In genomic region chr19:47549341-47549768, GRCh38 we compare ENCODE assay signal across 20 cellular contexts. TPM values are rescaled to one million over a fixed set of nuclear protein-coding genes. Genes with fewer than 3 reads are reported as not detected.
DNase-seq lines count a peak whose midpoint lies in the region; FAIRE-seq and TF ChIP-seq lines count a peak whose summit lies in the region.
"Had no signal": no experiment of that assay in that cellular context is flagged by ENCODE, and none has a peak within 500 bp of the region (broad histone marks: within the 10 kb centered on the region; RNA-seq: fewer than 3 reads in every experiment).

No MANE protein-coding gene starts in this region.

- FAIRE-seq in H1 (lab: Jason Lieb, UNC): no peak
- FAIRE-seq: A204.1 had no signal

- no peak overlapping the region for H3K4ac ChIP-seq in H1 (replicated peaks; ENCODE audit: insufficient read length, low read depth, low read length)

- no peak overlapping the region for H3K23ac ChIP-seq in H1 (ENCODE audit: insufficient read length)

- H3K9ac ChIP-seq in H1 (replicated peaks in 1 of 4; ENCODE audit: extremely low read depth in 1 of 4, low read depth in 3 of 4, low read length in 3 of 4): no peak overlapping the region

- H3K4me1 ChIP-seq in H1 (replicated peaks in 1 of 4; ENCODE audit: control insufficient read depth in 3 of 4, insufficient read depth in 4 of 4, low read length in 3 of 4): peaks cover 0 to 4% (median 0%) of the 10 kb centered on the region in 4 experiments; a peak in 1 of 7 replicates
- peaks cover 0 to 13% (median 6%) of the 10 kb centered on the region in 6 donors for H3K4me1 ChIP-seq in spleen

- POLR2A ChIA-PET in H1 (lab: Charles Lee; ENCODE audit: partially characterized antibody): interaction anchor here (1.9 kb wide), 1 partner anchor 12 kb away, joined by 4 read pairs; no protein-coding TSS in a partner anchor

- H3K23me2 ChIP-seq in H1 (ENCODE audit: low read depth, low read length): no peaks in the 10 kb centered on the region

- H3K4me3 Mint-ChIP-seq in type B pancreatic cell (no peak overlapping the region), osteocyte (ENCODE audit: unreplicated experiment) (no peak overlapping the region)
- H3K4me3 Mint-ChIP-seq: T-cell had no signal

- no peak overlapping the region for H2BK5ac ChIP-seq in H1 (ENCODE audit: low read depth, low read length)

- no peak overlapping the region for H2BK120ac ChIP-seq in H1 (replicated peaks; ENCODE audit: low read depth, low read length)

- no peak overlapping the region for H3K4me2 ChIP-seq in H1 (ENCODE audit: insufficient read depth in 1 of 2, low read depth in 2 of 2, low read length in 2 of 2)

- H3K4me1 Mint-ChIP-seq in type B pancreatic cell (ENCODE audit: unreplicated experiment): no peaks in the 10 kb centered on the region
- H3K4me1 Mint-ChIP-seq in osteocyte (ENCODE audit: unreplicated experiment): no peaks in the 10 kb centered on the region

- no peak for TF ChIP-seq EP300 in H1 (IDR thresholded peaks at IDR 0.05; ENCODE audit: borderline replicate concordance in 1 of 2, low read depth in 2 of 2, low read length in 2 of 2)

- no peak overlapping the region for H3K18ac ChIP-seq in H1 (ENCODE audit: extremely low read depth, low read length)

- H3K9me3 ChIP-seq in H1 (ENCODE audit: insufficient read depth in 2 of 2, low read depth in 1 of 2, low read length in 1 of 2) (no peaks in the 10 kb centered on the region), spleen (no peaks in the 10 kb centered on the region)

- H2AFZ ChIP-seq in H1 (ENCODE audit: low read length): peak overlapping the region; percentile 70

- TF ChIP-seq POLR2A in H1 (IDR thresholded peaks at IDR 0.05; ENCODE audit: control extremely low read depth in 1 of 2, low read depth in 2 of 2, low read length in 2 of 2) (no peak), spleen (IDR thresholded peaks at IDR 0.05) (no peak)

- H2BK12ac ChIP-seq in H1 (ENCODE audit: low read depth, low read length): no peak overlapping the region

- WGBS in H1 (ENCODE audit: extremely low coverage in 1 of 2, insufficient coverage in 1 of 2, insufficient read length in 1 of 2, insufficient replicate concordance in 2 of 2, low coverage in 1 of 2, low lambda C conversion rate in 2 of 2, missing lambda C conversion rate in 1 of 2), 2 experiments: 85% methylated on average over 10 of the region's 10 CpGs; no CpG with 5 or more reads in 1 of the 2 experiments
- WGBS in spleen, 5 donors: 79 to 84% (median 81%) methylated on average over 10 of the region's 10 CpGs

- H3K79me1 ChIP-seq in H1 (ENCODE audit: low read depth, low read length): no peaks in the 10 kb centered on the region

- no peak overlapping the region for H2BK20ac ChIP-seq in H1 (ENCODE audit: low read length)

- H4K8ac ChIP-seq in H1 (ENCODE audit: extremely low read depth, insufficient read depth, low read length): no peak overlapping the region; the same call in 1 of the 2 replicates

- peak; percentile 27 for DNase-seq in NCI-H748 (lab: John Stamatoyannopoulos, UW; ENCODE audit: unreplicated experiment)
- no peak for DNase-seq in NCI-H748 treated with DMSO at 0.1 percent for 48 hours (lab: John Stamatoyannopoulos, UW)
- peak; percentile 62 for DNase-seq in NCI-H2029 (lab: John Stamatoyannopoulos, UW)
- DNase-seq in H1 (ENCODE audit: low read depth in 1 of 2, low spot score in 2 of 2): no peak
- DNase-seq in spleen: peak; percentile 44
- DNase-seq in type B pancreatic cell (ENCODE audit: extremely low spot score, unreplicated experiment): no peak
- DNase-seq in osteocyte (ENCODE audit: extremely low spot score, unreplicated experiment): no peak
- DNase-seq in kidney tubule cell (ENCODE audit: low spot score): no peak
- DNase-seq: C1 segment of cervical spinal cord, Karpas-422, MM.1S, NCI-H1105, NCI-H2171, OCI-M1, T-cell had no signal

- no peak overlapping the region for H3K56ac ChIP-seq in H1 (replicated peaks; ENCODE audit: insufficient read length, low read depth, low read length)

- H4K91ac ChIP-seq in H1 (replicated peaks; ENCODE audit: insufficient read length, low read length): no peak overlapping the region

- H3K27me3 Mint-ChIP-seq in type B pancreatic cell (peaks cover 3% of the 10 kb centered on the region), osteocyte (ENCODE audit: unreplicated experiment) (peaks cover 9% of the 10 kb centered on the region)

- TF ChIP-seq CTCF in H1 (IDR thresholded peaks at IDR 0.05; ENCODE audit: control extremely low read depth in 1 of 3, insufficient read depth in 1 of 3, low read depth in 1 of 3, low read length in 3 of 3) (no peak), spleen (IDR thresholded peaks at IDR 0.05 in 8 of 11, conservative IDR thresholded peaks at IDR 0.05 in 3 of 11) (no peak), type B pancreatic cell (conservative IDR thresholded peaks at IDR 0.05) (no peak), osteocyte (IDR thresholded peaks at IDR 0.05) (no peak)

- no peaks in the 10 kb centered on the region for H3K27me3 ChIP-seq in H1 (replicated peaks in 1 of 4; ENCODE audit: control insufficient read depth in 3 of 4, extremely low read depth in 1 of 4, insufficient read depth in 3 of 4, low read length in 3 of 4)
- H3K27me3 ChIP-seq in spleen (replicated peaks in 1 of 7): peaks cover 0 to 55% (median 23%) of the 10 kb centered on the region in 7 donors

- no peak overlapping the region for H3K27ac Mint-ChIP-seq in type B pancreatic cell
- H3K27ac Mint-ChIP-seq in osteocyte (ENCODE audit: unreplicated experiment): no peak overlapping the region
- H3K27ac Mint-ChIP-seq: T-cell had no signal

- TF ChIP-seq RAD21 in H1 (IDR thresholded peaks at IDR 0.05 in 1 of 2, conservative IDR thresholded peaks at IDR 0.05 in 1 of 2; ENCODE audit: low read depth in 2 of 2, low read length in 2 of 2): no peak

- CTCF ChIA-PET in H1 (lab: Charles Lee; ENCODE audit: partially characterized antibody): interaction anchor here (1.3 to 2.0 kb wide), 4 partner anchors 10 to 158 kb away, joined by 3 to 6 read pairs (median 5); partner anchors contain the start of gene KPTN

- H3K14ac ChIP-seq in H1 (ENCODE audit: insufficient read length): no peak overlapping the region

- no peaks in the 10 kb centered on the region for H4K20me1 ChIP-seq in H1 (replicated peaks in 1 of 2; ENCODE audit: control insufficient read depth in 1 of 2, insufficient read depth in 2 of 2, low read length in 2 of 2)

- H3K36me3 Mint-ChIP-seq in type B pancreatic cell (no peaks in the 10 kb centered on the region), osteocyte (ENCODE audit: unreplicated experiment) (no peaks in the 10 kb centered on the region)
- H3K36me3 Mint-ChIP-seq: T-cell had no signal

- no peak overlapping the region for H4K5ac ChIP-seq in H1 (ENCODE audit: insufficient read length, low read depth, low read length)

- H3K4me3 ChIP-seq in H1 (ENCODE audit: extremely low read depth in 1 of 4, insufficient read depth in 2 of 4, low read depth in 3 of 4, low read length in 4 of 4): no peak overlapping the region
- no peak overlapping the region for H3K4me3 ChIP-seq in spleen

- no peak overlapping the region for H3K27ac ChIP-seq in H1 (ENCODE audit: low read depth, low read length)
- H3K27ac ChIP-seq in spleen: no peak overlapping the region

- no peak overlapping the region for H2BK15ac ChIP-seq in H1 (ENCODE audit: low read length)

- intact Hi-C loops in spleen (cut with DNase I; ENCODE audit: low total_unique reads): loop anchor here (10.0 kb wide), 1 partner anchor 155 kb away; no protein-coding TSS in a partner anchor

- H3K36me3 ChIP-seq in H1 (ENCODE audit: control insufficient read depth in 2 of 4, insufficient read depth in 4 of 4, low read length in 3 of 4) (no peaks in the 10 kb centered on the region), spleen (no peaks in the 10 kb centered on the region)

- no peaks in the 10 kb centered on the region for H3K79me2 ChIP-seq in H1 (ENCODE audit: control insufficient read depth in 1 of 2, insufficient read depth in 2 of 2, low read length in 2 of 2)

- no peak overlapping the region for H2AK5ac ChIP-seq in H1 (ENCODE audit: low read depth, low read length)

- H3K9me3 Mint-ChIP-seq in type B pancreatic cell (no peaks in the 10 kb centered on the region), osteocyte (ENCODE audit: unreplicated experiment) (no peaks in the 10 kb centered on the region)
- H3K9me3 Mint-ChIP-seq: T-cell had no signal

RNA-seq across cellular contexts. Expression of gene ZNF541, which starts 23.6 kb away (rescaled TPM):
- total RNA-seq in H1 (2021; fragmentation: NEBNext Ultra II Directional; extraction: Animal tissue kit (Norgen Biotek cat#: 25700)): 0.50 TPM in 1 of 2 replicates, not detected in the other
- polyA plus RNA-seq in H1 (2011; rRNA removed) (0.05 and 0.11 TPM in 2 replicates), spleen (under 1 TPM; 0.20 to 0.70 (median 0.50) TPM)
- polyA plus RNA-seq in H1 (2011; cell fraction: cytosol; rRNA removed): 0.06 TPM
- polyA plus RNA-seq in H1 (2011; cell fraction: nucleus; rRNA removed): 0.16 TPM
- polyA plus RNA-seq in H1 (2012, experiment 1 of 2): 0.06 TPM in 1 of 4 replicates, not detected in the others
- polyA plus RNA-seq in H1 (2012, experiment 2 of 2): 0.04 TPM
- 0.12 TPM for polyA plus RNA-seq in H1 (2013, experiment 1 of 2)
- 0.06 TPM for polyA plus RNA-seq in H1 (2013, experiment 2 of 2)
- polyA minus RNA-seq in H1 (2011; rRNA and poly(A)+ RNA removed): not detected in 2 replicates
- polyA minus RNA-seq in H1 (2011; cell fraction: cytosol; rRNA and poly(A)+ RNA removed): not detected
- not detected for polyA minus RNA-seq in H1 (2011; cell fraction: nucleus; rRNA and poly(A)+ RNA removed)
- total RNA-seq in spleen (1 to 10 TPM in 1 of 7 donors, under 1 TPM in 6; 0.34 to 1.2 (median 0.42) TPM), type B pancreatic cell (ENCODE audit: low replicate concordance) (not detected in 2 replicates), osteocyte (not detected in 2 replicates)
- total RNA-seq: Daoy, H4, NCI-H460, SK-MEL-5 had no signal

RNA-seq across cellular contexts. Expression of gene NAPA, which starts 34.5 kb away (rescaled TPM):
- total RNA-seq in H1 (2021; fragmentation: NEBNext Ultra II Directional; extraction: Animal tissue kit (Norgen Biotek cat#: 25700)): 58.3 and 58.5 TPM in 2 replicates
- 78.2 and 101 TPM in 2 replicates for polyA plus RNA-seq in H1 (2011; rRNA removed)
- polyA plus RNA-seq in H1 (2011; cell fraction: cytosol; rRNA removed): 70.6 TPM
- 77.1 TPM for polyA plus RNA-seq in H1 (2011; cell fraction: nucleus; rRNA removed)
- polyA plus RNA-seq in H1 (2012, experiment 1 of 2): 53.3 to 67.3 TPM (median 65.3 TPM) in 4 replicates
- polyA plus RNA-seq in H1 (2012, experiment 2 of 2): 95.9 TPM
- 52.3 TPM for polyA plus RNA-seq in H1 (2013, experiment 1 of 2)
- 52.2 TPM for polyA plus RNA-seq in H1 (2013, experiment 2 of 2)
- 106 and 112 TPM in 2 replicates for polyA minus RNA-seq in H1 (2011; rRNA and poly(A)+ RNA removed)
- polyA minus RNA-seq in H1 (2011; cell fraction: cytosol; rRNA and poly(A)+ RNA removed): 84.4 TPM
- 38.2 TPM for polyA minus RNA-seq in H1 (2011; cell fraction: nucleus; rRNA and poly(A)+ RNA removed)
- 100 to 1,000 TPM in 3 of 7 donors, 10 to 100 TPM in 4; 85.8 to 171 (median 98.1) TPM for total RNA-seq in spleen
- 10 to 100 TPM; 51.3 to 64.1 (median 56.6) TPM for polyA plus RNA-seq in spleen
- total RNA-seq in type B pancreatic cell (ENCODE audit: low replicate concordance): 63.0 and 80.6 TPM in 2 replicates
- total RNA-seq in osteocyte: 104 TPM in 2 replicates

RNA-seq across cellular contexts. Expression of gene BICRA, which starts 59.6 kb away (rescaled TPM):
- total RNA-seq in H1 (2021; fragmentation: NEBNext Ultra II Directional; extraction: Animal tissue kit (Norgen Biotek cat#: 25700)): 29.2 and 30.0 TPM in 2 replicates
- polyA plus RNA-seq in H1 (2011; rRNA removed) (1.5 and 3.8 TPM in 2 replicates), spleen (10 to 100 TPM in 1 of 3 donors, 1 to 10 TPM in 2; 2.2 to 10.2 (median 5.1) TPM)
- 2.8 TPM for polyA plus RNA-seq in H1 (2011; cell fraction: cytosol; rRNA removed)
- 6.5 TPM for polyA plus RNA-seq in H1 (2011; cell fraction: nucleus; rRNA removed)
- polyA plus RNA-seq in H1 (2012, experiment 1 of 2): 18.9 to 23.4 TPM (median 22.8 TPM) in 4 replicates
- polyA plus RNA-seq in H1 (2012, experiment 2 of 2): 15.5 TPM
- 11.9 TPM for polyA plus RNA-seq in H1 (2013, experiment 1 of 2)
- 11.1 TPM for polyA plus RNA-seq in H1 (2013, experiment 2 of 2)
- 5.0 and 6.5 TPM in 2 replicates for polyA minus RNA-seq in H1 (2011; rRNA and poly(A)+ RNA removed)
- 10.6 TPM for polyA minus RNA-seq in H1 (2011; cell fraction: cytosol; rRNA and poly(A)+ RNA removed)
- polyA minus RNA-seq in H1 (2011; cell fraction: nucleus; rRNA and poly(A)+ RNA removed): 11.7 TPM
- total RNA-seq in spleen (10 to 100 TPM; 10.9 to 21.8 (median 20.1) TPM), type B pancreatic cell (ENCODE audit: low replicate concordance) (22.9 and 23.5 TPM in 2 replicates), osteocyte (17.1 and 20.4 TPM in 2 replicates)

Comparison
In these comparisons a context has a peak if more than half of its experiments do, and no peak if none do; other contexts are left out.
1. DNase-seq: peak in NCI-H748 (single experiment), NCI-H2029 (single experiment) and spleen (single experiment); none in NCI-H748 treated with DMSO at 0.1 percent for 48 hours (single experiment), H1 (0 of 2), type B pancreatic cell (single experiment), osteocyte (single experiment) and kidney tubule cell (single experiment).